Comparison of ENCODE assay signal across 1 cellular context in the genomic region with DNA sequence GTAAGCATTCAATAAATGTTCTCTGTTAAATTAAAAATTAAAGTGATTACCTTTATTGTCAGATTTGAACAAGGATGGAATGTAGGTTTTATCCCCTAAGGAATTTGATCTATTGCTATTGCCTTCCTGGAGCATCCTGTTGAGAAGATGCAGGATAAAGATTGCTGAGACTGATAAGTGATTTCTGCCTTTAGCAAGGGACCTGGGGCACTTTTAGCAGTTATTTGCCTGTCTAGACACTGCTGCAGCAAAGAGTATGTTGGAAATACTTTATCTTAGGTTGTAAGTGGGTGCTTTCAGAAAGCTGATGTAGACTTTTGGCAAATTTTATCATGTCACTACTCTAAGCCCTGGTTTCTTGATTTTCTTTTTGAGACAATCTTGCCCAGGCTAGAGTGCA.
TF ChIP-seq lines count a peak whose summit lies in the region.

No MANE protein-coding gene starts in this region.

TF ChIP-seq in endothelial cell of umbilical vein, 7 proteins besides CTCF, POLR2A, EP300 and RAD21:
- TF ChIP-seq GATA2 (IDR thresholded peaks at IDR 0.05; ENCODE audit: insufficient read depth, insufficient read length, low read depth, low read length) (peak; percentile 28), MYC (IDR thresholded peaks at IDR 0.05; ENCODE audit: low read depth, low read length) (no peak)
